ENCODE assay signal across 31 cellular contexts in genomic region chr18:76461148-76461547, GRCh38. TPM values are rescaled to one million over a fixed set of nuclear protein-coding genes. Genes with fewer than 3 reads are reported as not detected.
DNase-seq lines count a peak whose midpoint lies in the region; FAIRE-seq and TF ChIP-seq lines count a peak whose summit lies in the region.
"Had no signal": no experiment of that assay in that cellular context is flagged by ENCODE, and none has a peak within 500 bp of the region (broad histone marks: within the 10 kb centered on the region; RNA-seq: fewer than 3 reads in every experiment).

No MANE protein-coding gene starts in this region.

- no peak overlapping the region for H3K14ac ChIP-seq in mesenchymal stem cell (ENCODE audit: low read length in 2 of 2)

- intact Hi-C loops in activated T-helper 2 cell treated with anti-CD3 and anti-CD28 coated beads, Interferon-gamma antibody, Interleukin-2, Interleukin-4, amounts not matched to agents 10 μg/mL and 5 μg/mL and 100 μg/mL, durations not matched to agents 14 hours and 24 hours and 36 hours (cut with micrococcal nuclease) = no loop called here

- WGBS in mesenchymal stem cell = 96% methylated on average over 7 of the region's 8 CpGs
- WGBS in suprapubic skin = 96% methylated on average over 8 of the region's 8 CpGs

- TF ChIP-seq POLR2A in suprapubic skin (IDR thresholded peaks at IDR 0.05) (no peak), GM12892 (IDR thresholded peaks at IDR 0.05; ENCODE audit: low read depth, low read length) (no peak)

- TF ChIP-seq CTCF in GM20000 (IDR thresholded peaks at IDR 0.05; ENCODE audit: extremely low read depth, missing control alignments) = no peak
- no peak for TF ChIP-seq CTCF in suprapubic skin (IDR thresholded peaks at IDR 0.05)

- H3K36me3 Mint-ChIP-seq in activated T-helper 2 cell treated with anti-CD3 and anti-CD28 coated beads, Interferon-gamma antibody, Interleukin-2, Interleukin-4, amounts not matched to agents 10 μg/mL and 5 μg/mL and 100 μg/mL, durations not matched to agents 14 hours and 24 hours and 36 hours (ENCODE audit: low read depth) = no peaks in the 10 kb centered on the region
- H3K36me3 Mint-ChIP-seq: activated naive CD4-positive, alpha-beta T cell treated with anti-CD3 and anti-CD28 coated beads, Interleukin-2, amount 10 ng/mL, durations not matched to agents 7 days and 5 days had no signal

- no peak overlapping the region for H4K91ac ChIP-seq in mesenchymal stem cell (ENCODE audit: low read length)

- H4K8ac ChIP-seq in mesenchymal stem cell (ENCODE audit: low read length) = no peak overlapping the region

- no peaks in the 10 kb centered on the region for H3K27me3 ChIP-seq in mesenchymal stem cell (ENCODE audit: control insufficient read depth in 1 of 2, insufficient read depth in 1 of 2, low read length in 2 of 2)
- no peaks in the 10 kb centered on the region for H3K27me3 ChIP-seq in suprapubic skin
- H3K27me3 ChIP-seq in H7 (ENCODE audit: control insufficient read depth, insufficient read depth, low read length) = no peaks in the 10 kb centered on the region
- H3K27me3 ChIP-seq: body of pancreas, neural progenitor cell, spleen had no signal

- H3K4me3 Mint-ChIP-seq in activated T-helper 2 cell treated with anti-CD3 and anti-CD28 coated beads, Interferon-gamma antibody, Interleukin-2, Interleukin-4, amounts not matched to agents 10 μg/mL and 5 μg/mL and 100 μg/mL, durations not matched to agents 14 hours and 24 hours and 36 hours (ENCODE audit: low read depth) = no peak overlapping the region
- H3K4me3 Mint-ChIP-seq: activated naive CD4-positive, alpha-beta T cell treated with anti-CD3 and anti-CD28 coated beads, Interleukin-2, amount 10 ng/mL, durations not matched to agents 7 days and 5 days; activated T-helper 1 cell treated with anti-CD3 and anti-CD28 coated beads, Interleukin-12 subunit alpha, Interleukin-12 subunit beta, Interleukin-2, Interleukin-4 antibody, amounts not matched to agents 30 ng/mL and 10 ng/mL and 1 ng/mL, durations not matched to agents 14 hours and 24 hours and 36 hours; H9; neural progenitor cell; stimulated activated naive CD8-positive, alpha-beta T cell treated with anti-CD3 and anti-CD28 coated beads, Interleukin-15, Interleukin-2, amounts not matched to agents 100 ng/mL and 50 ng/mL, for 24 hours; T-helper 1 cell treated with Interleukin-12 subunit alpha and Interleukin-12 subunit beta and Interleukin-4 antibody, amounts not matched to agents 30 μg/mL and 1 μg/mL, for 36 hours had no signal

- H3K23ac ChIP-seq in mesenchymal stem cell (ENCODE audit: low read length in 2 of 2) = no peak overlapping the region

- no peak overlapping the region for H2AFZ ChIP-seq in mesenchymal stem cell (ENCODE audit: low read depth, low read length)
- H2AFZ ChIP-seq: neural progenitor cell had no signal

- peak overlapping the region; percentile 1 for H2AK5ac ChIP-seq in mesenchymal stem cell (ENCODE audit: low read length, severe bottlenecking)

- no peak overlapping the region for H2BK12ac ChIP-seq in mesenchymal stem cell (ENCODE audit: low read length in 2 of 2)

- DNase-seq in GM20000 (ENCODE audit: low spot score) = peak; percentile 9
- DNase-seq in activated T-helper 2 cell treated with anti-CD3 and anti-CD28 coated beads, Interferon-gamma antibody, Interleukin-2, Interleukin-4, amounts not matched to agents 10 μg/mL and 5 μg/mL and 100 μg/mL, durations not matched to agents 14 hours and 24 hours and 36 hours (ENCODE audit: low spot score) = peak; percentile 5
- no peak for DNase-seq in mesenchymal stem cell
- DNase-seq in suprapubic skin (ENCODE audit: low spot score in 2 of 2) = peak; percentile 43 to 62
- no peak for DNase-seq in GM12892 (ENCODE audit: insufficient read length)
- no peak for DNase-seq in AG08396 (ENCODE audit: low spot score)
- DNase-seq in H7 = no peak
- no peak for DNase-seq in cerebellum (ENCODE audit: low spot score)
- DNase-seq: activated CD4-positive, alpha-beta T cell treated with anti-CD3 and anti-CD28 coated beads, Interleukin-2, amount 50 U/mL, for 4 hours; activated naive CD4-positive, alpha-beta T cell treated with anti-CD3 and anti-CD28 coated beads, Interleukin-2, amount 10 ng/mL, durations not matched to agents 7 days and 5 days; body of pancreas; C1 segment of cervical spinal cord; dermis blood vessel endothelial cell; DND-41; GF-D8; H9; hypothalamus; KG1; left cardiac atrium; NCI-H1930; NCI-H2171 treated with DMSO at 0.1 percent for 48 hours; NCI-H510A; right cardiac atrium; SK-N-SH; spleen; stimulated activated CD4-positive, alpha-beta T cell treated with anti-CD3 and anti-CD28 coated beads, Interleukin-2, amount 100 ng/mL, for 24 hours had no signal

- H3K18ac ChIP-seq in mesenchymal stem cell (ENCODE audit: low read depth in 1 of 2, low read length in 2 of 2) = no peak overlapping the region

- no peaks in the 10 kb centered on the region for H3K27me3 Mint-ChIP-seq in activated T-helper 2 cell treated with anti-CD3 and anti-CD28 coated beads, Interferon-gamma antibody, Interleukin-2, Interleukin-4, amounts not matched to agents 10 μg/mL and 5 μg/mL and 100 μg/mL, durations not matched to agents 14 hours and 24 hours and 36 hours (ENCODE audit: low read depth)
- H3K27me3 Mint-ChIP-seq: activated naive CD4-positive, alpha-beta T cell treated with anti-CD3 and anti-CD28 coated beads, Interleukin-2, amount 10 ng/mL, durations not matched to agents 7 days and 5 days; stimulated activated naive CD8-positive, alpha-beta T cell treated with anti-CD3 and anti-CD28 coated beads, Interleukin-15, Interleukin-2, amounts not matched to agents 100 ng/mL and 50 ng/mL, for 24 hours had no signal

- no peak overlapping the region for H3K4me2 ChIP-seq in mesenchymal stem cell (ENCODE audit: low read length, poor library complexity, severe bottlenecking)
- H3K4me2 ChIP-seq: neural progenitor cell, SK-N-SH had no signal

- no peak overlapping the region for H3K27ac Mint-ChIP-seq in activated T-helper 2 cell treated with anti-CD3 and anti-CD28 coated beads, Interferon-gamma antibody, Interleukin-2, Interleukin-4, amounts not matched to agents 10 μg/mL and 5 μg/mL and 100 μg/mL, durations not matched to agents 14 hours and 24 hours and 36 hours
- H3K27ac Mint-ChIP-seq: activated naive CD4-positive, alpha-beta T cell treated with anti-CD3 and anti-CD28 coated beads, Interleukin-2, amount 10 ng/mL, durations not matched to agents 7 days and 5 days; activated T-helper 1 cell treated with anti-CD3 and anti-CD28 coated beads, Interleukin-12 subunit alpha, Interleukin-12 subunit beta, Interleukin-2, Interleukin-4 antibody, amounts not matched to agents 30 ng/mL and 10 ng/mL and 1 ng/mL, durations not matched to agents 14 hours and 24 hours and 36 hours; neural progenitor cell; stimulated activated naive CD8-positive, alpha-beta T cell treated with anti-CD3 and anti-CD28 coated beads, Interleukin-15, Interleukin-2, amounts not matched to agents 100 ng/mL and 50 ng/mL, for 24 hours; T-helper 1 cell treated with Interleukin-12 subunit alpha and Interleukin-12 subunit beta and Interleukin-4 antibody, amounts not matched to agents 30 μg/mL and 1 μg/mL, for 36 hours had no signal

- H3K4me1 Mint-ChIP-seq in activated T-helper 2 cell treated with anti-CD3 and anti-CD28 coated beads, Interferon-gamma antibody, Interleukin-2, Interleukin-4, amounts not matched to agents 10 μg/mL and 5 μg/mL and 100 μg/mL, durations not matched to agents 14 hours and 24 hours and 36 hours (ENCODE audit: low read depth) = no peaks in the 10 kb centered on the region
- H3K4me1 Mint-ChIP-seq: activated naive CD4-positive, alpha-beta T cell treated with anti-CD3 and anti-CD28 coated beads, Interleukin-2, amount 10 ng/mL, durations not matched to agents 7 days and 5 days had no signal

- TF ChIP-seq EP300 in suprapubic skin (IDR thresholded peaks at IDR 0.05) = no peak

- H2BK5ac ChIP-seq in mesenchymal stem cell (ENCODE audit: low read depth, low read length, poor library complexity, severe bottlenecking) = no peak overlapping the region

- H2BK15ac ChIP-seq in mesenchymal stem cell (ENCODE audit: low read depth, poor library complexity, severe bottlenecking) = no peak overlapping the region

- H3K36me3 ChIP-seq in mesenchymal stem cell (ENCODE audit: control insufficient read depth in 1 of 2, insufficient read depth in 2 of 2, low read depth in 1 of 2, low read length in 2 of 2) (peaks cover 19 to 25% of the 10 kb centered on the region in 2 experiments), suprapubic skin (peaks cover 13% of the 10 kb centered on the region), H7 (replicated peaks; ENCODE audit: control insufficient read depth, insufficient read depth, low read length) (no peaks in the 10 kb centered on the region)
- H3K36me3 ChIP-seq: neural progenitor cell had no signal

- H3K4ac ChIP-seq in mesenchymal stem cell (ENCODE audit: low read depth in 1 of 2, low read length in 2 of 2) = no peak overlapping the region

- H3K4me3 ChIP-seq in mesenchymal stem cell (ENCODE audit: insufficient read depth in 1 of 2, low read depth in 1 of 2, low read length in 2 of 2) (no peak overlapping the region), suprapubic skin (no peak overlapping the region), H7 (ENCODE audit: insufficient read depth, low read depth, low read length) (no peak overlapping the region)
- H3K4me3 ChIP-seq: body of pancreas, neural progenitor cell, spleen had no signal

- peaks cover 31% of the 10 kb centered on the region for H3K79me1 ChIP-seq in mesenchymal stem cell (replicated peaks; ENCODE audit: low read length, poor library complexity, severe bottlenecking)

- H3K4me1 ChIP-seq in mesenchymal stem cell (ENCODE audit: control insufficient read depth, insufficient read depth, low read depth, low read length) = peaks cover 36% of the 10 kb centered on the region
- H3K4me1 ChIP-seq in suprapubic skin = peaks cover 21% of the 10 kb centered on the region

- no peak for FAIRE-seq in GM12892 (lab: Jason Lieb, UNC)
- FAIRE-seq: frontal cortex had no signal

- H3K9me3 Mint-ChIP-seq in activated T-helper 2 cell treated with anti-CD3 and anti-CD28 coated beads, Interferon-gamma antibody, Interleukin-2, Interleukin-4, amounts not matched to agents 10 μg/mL and 5 μg/mL and 100 μg/mL, durations not matched to agents 14 hours and 24 hours and 36 hours = no peaks in the 10 kb centered on the region
- H3K9me3 Mint-ChIP-seq: activated naive CD4-positive, alpha-beta T cell treated with anti-CD3 and anti-CD28 coated beads, Interleukin-2, amount 10 ng/mL, durations not matched to agents 7 days and 5 days; activated T-helper 1 cell treated with anti-CD3 and anti-CD28 coated beads, Interleukin-12 subunit alpha, Interleukin-12 subunit beta, Interleukin-2, Interleukin-4 antibody, amounts not matched to agents 30 ng/mL and 10 ng/mL and 1 ng/mL, durations not matched to agents 14 hours and 24 hours and 36 hours; H9; stimulated activated naive CD8-positive, alpha-beta T cell treated with anti-CD3 and anti-CD28 coated beads, Interleukin-15, Interleukin-2, amounts not matched to agents 100 ng/mL and 50 ng/mL, for 24 hours; T-helper 1 cell treated with Interleukin-12 subunit alpha and Interleukin-12 subunit beta and Interleukin-4 antibody, amounts not matched to agents 30 μg/mL and 1 μg/mL, for 36 hours had no signal

- H3K9me3 ChIP-seq in mesenchymal stem cell (ENCODE audit: control insufficient read depth, low read length) (no peaks in the 10 kb centered on the region), suprapubic skin (no peaks in the 10 kb centered on the region)
- H3K9me3 ChIP-seq: body of pancreas, SK-N-SH, spleen had no signal

- no peak overlapping the region for H2BK120ac ChIP-seq in mesenchymal stem cell (ENCODE audit: low read depth, low read length)

- no peak overlapping the region for H3K9ac ChIP-seq in mesenchymal stem cell (ENCODE audit: low read length)
- H3K9ac ChIP-seq: neural progenitor cell had no signal

- H3K27ac ChIP-seq in mesenchymal stem cell (ENCODE audit: low read length, poor library complexity, severe bottlenecking) = no peak overlapping the region
- H3K27ac ChIP-seq in suprapubic skin = peak overlapping the region; percentile 65
- H3K27ac ChIP-seq: neural progenitor cell had no signal

RNA-seq across cellular contexts. Expression of gene ZNF516, which starts 33.9 kb away (rescaled TPM):
- 1.2 and 1.9 TPM in 2 replicates for total RNA-seq in activated T-helper 2 cell treated with anti-CD3 and anti-CD28 coated beads, Interferon-gamma antibody, Interleukin-2, Interleukin-4, amounts not matched to agents 10 μg/mL and 5 μg/mL and 100 μg/mL, durations not matched to agents 14 hours and 24 hours and 36 hours
- polyA plus RNA-seq in mesenchymal stem cell (2013, experiment 1 of 2) = 13.7 TPM
- 14.9 TPM for polyA plus RNA-seq in mesenchymal stem cell (2013, experiment 2 of 2)
- total RNA-seq in suprapubic skin (10 to 100 TPM; 20.5 to 55.4 (median 22.4) TPM), cerebellum (27.5 TPM)
- polyA plus RNA-seq in GM12892 (2012; ENCODE audit: missing spikeins) = 2.5 TPM
- 41.8 and 53.9 TPM in 2 replicates for total RNA-seq in H7 (2014; rRNA removed; shearing (Covaris generic))

Comparison
In these comparisons a context has a peak if more than half of its experiments do, and no peak if none do; other contexts are left out.
1. DNase-seq: peak in GM20000 (single experiment), activated T-helper 2 cell treated with anti-CD3 and anti-CD28 coated beads, Interferon-gamma antibody, Interleukin-2, Interleukin-4, amounts not matched to agents 10 μg/mL and 5 μg/mL and 100 μg/mL, durations not matched to agents 14 hours and 24 hours and 36 hours (single experiment) and suprapubic skin (2 of 2); none in mesenchymal stem cell (single experiment), GM12892 (single experiment), AG08396 (single experiment), H7 (single experiment) and cerebellum (single experiment).